In the genomic region with DNA sequence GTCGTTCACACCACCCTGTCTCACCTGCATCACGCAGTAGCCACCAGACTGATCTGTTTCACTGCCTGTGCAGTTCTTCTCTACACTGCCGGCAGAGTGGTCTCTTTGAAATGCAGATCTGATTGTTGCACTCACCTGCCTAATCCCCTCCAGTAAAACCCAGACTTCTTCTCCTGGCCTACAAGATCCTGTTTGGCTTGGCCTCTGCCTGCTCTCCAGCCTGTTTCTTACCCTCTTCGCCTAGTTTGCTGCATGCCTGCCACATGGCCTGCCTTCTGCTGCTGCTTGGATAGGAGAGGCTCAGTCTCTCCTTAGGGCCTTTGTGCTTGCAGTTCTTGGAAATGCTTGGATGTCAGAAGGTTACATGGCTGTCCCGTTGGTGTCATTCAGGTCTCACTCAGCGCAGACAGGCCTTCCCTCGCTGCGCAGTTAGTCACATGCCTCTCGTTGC, we compare ENCODE assay signal across 1 cellular context.
A peak's percentile ranks its signal among the peaks of the same experiment; 100 is the strongest.
TF ChIP-seq lines count a peak whose summit lies in the region.

No MANE protein-coding gene starts in this region.

TF ChIP-seq in WTC11, 78 proteins besides CTCF, POLR2A, EP300 and RAD21 (continued from another document):
- TF ChIP-seq, protein P1, sequence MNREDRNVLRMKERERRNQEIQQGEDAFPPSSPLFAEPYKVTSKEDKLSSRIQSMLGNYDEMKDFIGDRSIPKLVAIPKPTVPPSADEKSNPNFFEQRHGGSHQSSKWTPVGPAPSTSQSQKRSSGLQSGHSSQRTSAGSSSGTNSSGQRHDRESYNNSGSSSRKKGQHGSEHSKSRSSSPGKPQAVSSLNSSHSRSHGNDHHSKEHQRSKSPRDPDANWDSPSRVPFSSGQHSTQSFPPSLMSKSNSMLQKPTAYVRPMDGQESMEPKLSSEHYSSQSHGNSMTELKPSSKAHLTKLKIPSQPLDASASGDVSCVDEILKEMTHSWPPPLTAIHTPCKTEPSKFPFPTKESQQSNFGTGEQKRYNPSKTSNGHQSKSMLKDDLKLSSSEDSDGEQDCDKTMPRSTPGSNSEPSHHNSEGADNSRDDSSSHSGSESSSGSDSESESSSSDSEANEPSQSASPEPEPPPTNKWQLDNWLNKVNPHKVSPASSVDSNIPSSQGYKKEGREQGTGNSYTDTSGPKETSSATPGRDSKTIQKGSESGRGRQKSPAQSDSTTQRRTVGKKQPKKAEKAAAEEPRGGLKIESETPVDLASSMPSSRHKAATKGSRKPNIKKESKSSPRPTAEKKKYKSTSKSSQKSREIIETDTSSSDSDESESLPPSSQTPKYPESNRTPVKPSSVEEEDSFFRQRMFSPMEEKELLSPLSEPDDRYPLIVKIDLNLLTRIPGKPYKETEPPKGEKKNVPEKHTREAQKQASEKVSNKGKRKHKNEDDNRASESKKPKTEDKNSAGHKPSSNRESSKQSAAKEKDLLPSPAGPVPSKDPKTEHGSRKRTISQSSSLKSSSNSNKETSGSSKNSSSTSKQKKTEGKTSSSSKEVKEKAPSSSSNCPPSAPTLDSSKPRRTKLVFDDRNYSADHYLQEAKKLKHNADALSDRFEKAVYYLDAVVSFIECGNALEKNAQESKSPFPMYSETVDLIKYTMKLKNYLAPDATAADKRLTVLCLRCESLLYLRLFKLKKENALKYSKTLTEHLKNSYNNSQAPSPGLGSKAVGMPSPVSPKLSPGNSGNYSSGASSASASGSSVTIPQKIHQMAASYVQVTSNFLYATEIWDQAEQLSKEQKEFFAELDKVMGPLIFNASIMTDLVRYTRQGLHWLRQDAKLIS (CRISPR knock-in tag; IDR thresholded peaks at IDR 0.05; ENCODE audit: borderline replicate concordance): no peak
- TF ChIP-seq ZNF416 (CRISPR knock-in tag; IDR thresholded peaks at IDR 0.05): no peak
- no peak for TF ChIP-seq NR3C1 (CRISPR knock-in tag; conservative IDR thresholded peaks at IDR 0.05; ENCODE audit: low read depth)
- no peak for TF ChIP-seq ETV6 (CRISPR knock-in tag; IDR thresholded peaks at IDR 0.05)
- peak; percentile 0; the same call in 1 of the 2 replicates for TF ChIP-seq ZNF423 (CRISPR knock-in tag; IDR thresholded peaks at IDR 0.05)
- TF ChIP-seq NFATC4 (CRISPR knock-in tag; IDR thresholded peaks at IDR 0.05): no peak
- TF ChIP-seq GTF2I (CRISPR knock-in tag; conservative IDR thresholded peaks at IDR 0.05): peak; percentile 39; the same call in 1 of the 2 replicates
